Comparison of ENCODE assay signal across 18 cellular contexts in the genomic region with DNA sequence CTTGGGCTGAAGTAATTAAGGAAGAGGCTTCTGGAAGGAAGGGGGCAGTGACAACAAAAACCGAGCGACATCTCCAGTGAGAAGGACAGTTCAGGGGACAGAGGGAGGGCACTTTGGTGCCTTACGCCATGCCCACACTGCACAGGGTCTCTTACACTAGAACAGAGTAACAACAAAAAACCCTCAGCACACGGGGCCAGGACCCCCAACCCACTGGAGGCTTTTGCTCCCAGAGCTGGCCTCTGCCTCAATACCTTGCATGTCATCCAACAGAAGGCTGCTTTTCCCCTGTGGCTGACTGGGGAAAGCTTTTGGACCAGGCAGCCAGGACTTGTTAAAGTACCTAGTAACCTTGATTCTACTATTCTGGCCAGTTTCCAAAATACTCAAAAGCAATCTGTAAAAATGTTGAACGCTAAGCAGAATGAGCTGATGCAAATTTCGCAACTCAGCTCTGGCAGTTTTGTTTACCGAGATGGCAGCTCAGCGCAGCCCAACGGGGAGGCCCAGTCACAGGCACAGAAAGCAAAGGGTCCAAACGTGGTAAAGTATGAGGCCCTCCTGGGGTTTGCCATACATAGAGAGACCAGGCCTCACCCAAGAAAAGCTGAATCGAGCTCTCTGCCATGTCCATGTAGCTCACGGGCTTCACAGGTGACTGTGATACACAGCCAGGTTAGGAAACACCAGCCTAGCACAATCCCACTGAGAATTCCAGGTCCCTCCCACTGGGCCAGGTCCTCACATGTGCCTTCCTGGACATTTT. TPM values are rescaled to one million over a fixed set of nuclear protein-coding genes. Genes with fewer than 3 reads are reported as not detected.
DNase-seq lines count a peak whose midpoint lies in the region; ATAC-seq, FAIRE-seq and TF ChIP-seq lines count a peak whose summit lies in the region.
"Had no signal": no experiment of that assay in that cellular context is flagged by ENCODE, and none has a peak within 500 bp of the region (broad histone marks: within the 10 kb centered on the region; RNA-seq: fewer than 3 reads in every experiment).

No MANE protein-coding gene starts in this region.

- no peak for FAIRE-seq in keratinocyte (lab: Jason Lieb, UNC)
- FAIRE-seq: G401.6 had no signal

- TF ChIP-seq POLR2A in heart left ventricle (IDR thresholded peaks at IDR 0.05) (no peak), body of pancreas (IDR thresholded peaks at IDR 0.05) (no peak), vagina (IDR thresholded peaks at IDR 0.05) (no peak)

- 72 to 80% (median 77%) methylated on average over 12 of the region's 12 CpGs for WGBS in heart left ventricle, 4 donors
- WGBS in body of pancreas, 2 donors, result 40 to 45% methylated on average over 12 of the region's 12 CpGs

- dilution Hi-C loops in keratinocyte (cut with MboI; ENCODE audit: extremely low pct_ligation_motif_present, low sequenced_read_pairs), result no loop called here

- H3K36me3 ChIP-seq in heart left ventricle, result peaks cover 0 to 53% (median 47%) of the 10 kb centered on the region in 9 donors
- H3K36me3 ChIP-seq in body of pancreas (replicated peaks in 1 of 2; ENCODE audit: insufficient read depth in 1 of 2, low read depth in 2 of 2), result peaks cover 0 to 7% of the 10 kb centered on the region in 2 donors
- H3K36me3 ChIP-seq in keratinocyte (ENCODE audit: control insufficient read depth in 2 of 2, extremely low read depth in 1 of 2, insufficient read depth in 2 of 2, low read length in 2 of 2), result peaks cover 23 to 38% of the 10 kb centered on the region in 2 experiments
- H3K36me3 ChIP-seq in vagina, result peaks cover 0 to 19% of the 10 kb centered on the region in 2 donors

- no peak overlapping the region for H3K4me3 Mint-ChIP-seq in endothelial cell (ENCODE audit: unreplicated experiment)
- H3K4me3 Mint-ChIP-seq: activated B cell treated with CpG ODN at 0.5 μM for 24 hours; stimulated activated memory B cell treated with anti-CD40 and anti-IgM and Interleukin-4, amounts not matched to agents 10 μg/mL and 1 μg/mL and 100 μg/mL, for 72 hours had no signal

- no peaks in the 10 kb centered on the region for H3K9me1 ChIP-seq in keratinocyte (ENCODE audit: control insufficient read depth, extremely low read depth, insufficient read depth, low read length)

- H3K27me3 Mint-ChIP-seq in endothelial cell (ENCODE audit: unreplicated experiment), result peaks cover 9% of the 10 kb centered on the region
- H3K27me3 Mint-ChIP-seq: activated B cell treated with CpG ODN at 0.5 μM for 24 hours; stimulated activated memory B cell treated with anti-CD40 and anti-IgM and Interleukin-4, amounts not matched to agents 10 μg/mL and 1 μg/mL and 100 μg/mL, for 72 hours had no signal

- H3K36me3 Mint-ChIP-seq in endothelial cell (ENCODE audit: low read depth, unreplicated experiment), result peaks cover 27% of the 10 kb centered on the region

- TF ChIP-seq CTCF in heart left ventricle (IDR thresholded peaks at IDR 0.05) (no peak), body of pancreas (IDR thresholded peaks at IDR 0.05) (peak in 2 of 7 experiments; percentile 4 to 5), keratinocyte (optimal IDR thresholded peaks at IDR 0.05 in 1 of 3, IDR thresholded peaks at IDR 0.05 in 1 of 3, conservative IDR thresholded peaks at IDR 0.05 in 1 of 3; ENCODE audit: extremely low read depth in 1 of 3, insufficient read depth in 2 of 3, low read length in 3 of 3) (no peak), vagina (IDR thresholded peaks at IDR 0.05) (no peak), endothelial cell (IDR thresholded peaks at IDR 0.05; ENCODE audit: unreplicated experiment) (no peak)

- peak overlapping the region in 1 of 12 donors; percentile 39 for H3K27ac ChIP-seq in heart left ventricle
- peak overlapping the region; percentile 37 to 75 (median 62) for H3K27ac ChIP-seq in body of pancreas
- peak overlapping the region; percentile 16 for H3K27ac ChIP-seq in keratinocyte (ENCODE audit: control insufficient read depth, insufficient read depth, low read length)
- peak overlapping the region; percentile 20 for H3K27ac ChIP-seq in vagina
- H3K27ac ChIP-seq: BLaER1 treated with 17β-estradiol and CSF1 and Interleukin-3, amounts not matched to agents 10 nM and 100 nM; neutrophil had no signal

- H3K9me3 ChIP-seq in heart left ventricle, result no peaks in the 10 kb centered on the region
- no peaks in the 10 kb centered on the region for H3K9me3 ChIP-seq in body of pancreas
- no peaks in the 10 kb centered on the region for H3K9me3 ChIP-seq in keratinocyte (ENCODE audit: control insufficient read depth, low read depth, low read length)
- no peaks in the 10 kb centered on the region for H3K9me3 ChIP-seq in vagina
- H3K9me3 ChIP-seq: BLaER1 treated with 17β-estradiol and CSF1 and Interleukin-3, amounts not matched to agents 10 nM and 100 nM; neutrophil had no signal

- H4K20me1 ChIP-seq in keratinocyte (ENCODE audit: control insufficient read depth, extremely low read depth, insufficient read depth, low read length), result no peaks in the 10 kb centered on the region

- peaks cover 27% of the 10 kb centered on the region for H3K79me2 ChIP-seq in keratinocyte (ENCODE audit: control insufficient read depth, insufficient read depth, low read length)

- H2AFZ ChIP-seq in keratinocyte (ENCODE audit: control insufficient read depth, low read length), result no peak overlapping the region

- intact Hi-C loops in Right ventricle myocardium superior (cut with DNase I) (no loop called here), heart left ventricle (cut with DNase I) (loop anchor here in 3 of 10 donors (5.0 to 10.0 kb wide), 2 partner anchors 221 to 224 kb away; no protein-coding TSS in a partner anchor), body of pancreas (cut with DNase I) (no loop called here), vagina (cut with DNase I) (no loop called here)

- H3K27me3 ChIP-seq in heart left ventricle (no peaks in the 10 kb centered on the region), body of pancreas (no peaks in the 10 kb centered on the region), keratinocyte (ENCODE audit: control insufficient read depth, extremely low read depth, insufficient read depth, low read length) (no peaks in the 10 kb centered on the region), vagina (no peaks in the 10 kb centered on the region)
- H3K27me3 ChIP-seq: BLaER1 treated with 17β-estradiol and CSF1 and Interleukin-3, amounts not matched to agents 10 nM and 100 nM; neutrophil had no signal

- H3K4me3 ChIP-seq in heart left ventricle (no peak overlapping the region), body of pancreas (no peak overlapping the region), keratinocyte (ENCODE audit: control insufficient read depth in 2 of 3, extremely low read depth in 1 of 3, insufficient read depth in 2 of 3, low read depth in 1 of 3, low read length in 3 of 3) (no peak overlapping the region), vagina (no peak overlapping the region)
- H3K4me3 ChIP-seq: BLaER1 treated with 17β-estradiol and CSF1 and Interleukin-3, amounts not matched to agents 10 nM and 100 nM had no signal

- H3K4me1 ChIP-seq in heart left ventricle (peaks cover 2 to 25% (median 11%) of the 10 kb centered on the region in 12 donors), body of pancreas (peaks cover 45% of the 10 kb centered on the region), keratinocyte (ENCODE audit: control insufficient read depth, extremely low read depth, insufficient read depth, low read length) (peaks cover 28% of the 10 kb centered on the region), vagina (peaks cover 28% of the 10 kb centered on the region)

- ATAC-seq in Right ventricle myocardium superior (ENCODE audit: poor library complexity) (peak; percentile 16), heart left ventricle (no peak), body of pancreas (peak; percentile 75)
- ATAC-seq: left colon; SK-N-SH treated with all-trans-retinoic acid at 6 μM for 48 hours; stimulated activated memory B cell treated with anti-CD40 and anti-IgM and Interleukin-4, amounts not matched to agents 10 μg/mL and 1 μg/mL and 100 μg/mL, for 72 hours had no signal

- no peak overlapping the region for H3K27ac Mint-ChIP-seq in endothelial cell (ENCODE audit: unreplicated experiment)
- H3K27ac Mint-ChIP-seq: activated B cell treated with CpG ODN at 0.5 μM for 24 hours; stimulated activated memory B cell treated with anti-CD40 and anti-IgM and Interleukin-4, amounts not matched to agents 10 μg/mL and 1 μg/mL and 100 μg/mL, for 72 hours had no signal

- no peak for DNase-seq in Right ventricle myocardium superior
- no peak for DNase-seq in heart left ventricle
- DNase-seq in body of pancreas, result peak in 3 of 4 donors; percentile 58 to 74 (median 66)
- DNase-seq in keratinocyte (ENCODE audit: low read depth, low spot score), result no peak
- DNase-seq in vagina (ENCODE audit: extremely low spot score in 2 of 2), result no peak
- no peak for DNase-seq in iPS-NIHi11 (ENCODE audit: low spot score)
- no peak for DNase-seq in NCI-H128 (lab: John Stamatoyannopoulos, UW; ENCODE audit: unreplicated experiment)
- no peak for DNase-seq in endothelial cell (ENCODE audit: low spot score)
- DNase-seq: activated B cell treated with CpG ODN at 0.5 μM for 24 hours; foreskin melanocyte; left colon; NCI-H82; stimulated activated CD4-positive, alpha-beta T cell treated with anti-CD3 and anti-CD28 coated beads, Interleukin-2, amount 100 ng/mL, for 24 hours had no signal

- H3K9ac ChIP-seq in keratinocyte (ENCODE audit: control insufficient read depth, extremely low read depth, insufficient read depth, low read length), result peak overlapping the region; percentile 5

- H3K4me1 Mint-ChIP-seq in endothelial cell (ENCODE audit: unreplicated experiment), result peaks cover 26% of the 10 kb centered on the region

- H3K9me3 Mint-ChIP-seq in endothelial cell (ENCODE audit: unreplicated experiment), result no peaks in the 10 kb centered on the region
- H3K9me3 Mint-ChIP-seq: activated B cell treated with CpG ODN at 0.5 μM for 24 hours; stimulated activated memory B cell treated with anti-CD40 and anti-IgM and Interleukin-4, amounts not matched to agents 10 μg/mL and 1 μg/mL and 100 μg/mL, for 72 hours had no signal

- H3K4me2 ChIP-seq in keratinocyte (ENCODE audit: control insufficient read depth, extremely low read depth, insufficient read depth, low read depth, low read length), result peak overlapping the region; percentile 20

RNA-seq across cellular contexts. Expression of a gene that starts 6.1 kb away (rescaled TPM):
- 35.9 TPM for total RNA-seq in Right ventricle myocardium superior
- 10 to 100 TPM; 14.8 to 31.1 (median 25.9) TPM for total RNA-seq in heart left ventricle
- 10 to 100 TPM; 19.0 to 31.3 TPM for polyA plus RNA-seq in heart left ventricle
- total RNA-seq in body of pancreas, result 1 to 10 TPM; 1.3 to 7.0 TPM
- polyA plus RNA-seq in keratinocyte, result 12.0 to 22.1 TPM (median 19.8 TPM) in 3 replicates
- 7.4 TPM for polyA plus RNA-seq in keratinocyte (2011; ENCODE audit: low read depth)
- polyA plus RNA-seq in keratinocyte (2011; cell fraction: cytosol; rRNA removed), result 17.1 and 21.0 TPM in 2 replicates
- 7.7 and 7.8 TPM in 2 replicates for polyA plus RNA-seq in keratinocyte (2011; cell fraction: nucleus; rRNA removed)
- polyA plus RNA-seq in keratinocyte (2012; ENCODE audit: low replicate concordance), result 14.2 and 15.8 TPM in 2 replicates
- 3.8 to 12.4 TPM (median 7.0 TPM) in 3 replicates for polyA minus RNA-seq in keratinocyte
- polyA minus RNA-seq in keratinocyte (2011; cell fraction: cytosol; rRNA and poly(A)+ RNA removed), result 4.8 TPM
- polyA minus RNA-seq in keratinocyte (2011; cell fraction: nucleus; rRNA and poly(A)+ RNA removed), result 2.6 and 3.3 TPM in 2 replicates
- total RNA-seq in vagina, result 10.6 TPM
- total RNA-seq in endothelial cell (ENCODE audit: unreplicated experiment), result 11.1 TPM

RNA-seq across cellular contexts. Expression of a gene that starts 6.3 kb away (rescaled TPM):
- total RNA-seq in Right ventricle myocardium superior, result 32.1 TPM
- 10 to 100 TPM; 30.5 to 98.6 (median 46.0) TPM for total RNA-seq in heart left ventricle
- polyA plus RNA-seq in heart left ventricle, result 100 to 1,000 TPM in 1 of 2 donors, 10 to 100 TPM in 1; 26.1 to 150 TPM
- 10 to 100 TPM; 21.8 to 38.4 TPM for total RNA-seq in body of pancreas
- polyA plus RNA-seq in keratinocyte, result 98.8 to 117 TPM (median 111 TPM) in 3 replicates
- 31.8 TPM for polyA plus RNA-seq in keratinocyte (2011; ENCODE audit: low read depth)
- 65.1 and 66.9 TPM in 2 replicates for polyA plus RNA-seq in keratinocyte (2011; cell fraction: cytosol; rRNA removed)
- polyA plus RNA-seq in keratinocyte (2011; cell fraction: nucleus; rRNA removed), result 236 TPM in 2 replicates
- 69.7 and 81.4 TPM in 2 replicates for polyA plus RNA-seq in keratinocyte (2012; ENCODE audit: low replicate concordance)
- 114 to 170 TPM (median 147 TPM) in 3 replicates for polyA minus RNA-seq in keratinocyte
- polyA minus RNA-seq in keratinocyte (2011; cell fraction: cytosol; rRNA and poly(A)+ RNA removed), result 81.9 TPM
- 136 and 182 TPM in 2 replicates for polyA minus RNA-seq in keratinocyte (2011; cell fraction: nucleus; rRNA and poly(A)+ RNA removed)
- total RNA-seq in vagina, result 118 TPM
- 31.9 TPM for total RNA-seq in endothelial cell (ENCODE audit: unreplicated experiment)

RNA-seq across cellular contexts. Expression of a gene that starts 59.8 kb away (rescaled TPM):
- total RNA-seq in Right ventricle myocardium superior, result 7.7 TPM
- total RNA-seq in heart left ventricle, result 10 to 100 TPM in 5 of 9 donors, 1 to 10 TPM in 4; 7.0 to 20.0 (median 11.1) TPM
- polyA plus RNA-seq in heart left ventricle, result 1 to 10 TPM; 6.1 to 9.2 TPM
- 10 to 100 TPM; 33.2 to 34.9 TPM for total RNA-seq in body of pancreas
- 19.4 to 24.9 TPM (median 22.0 TPM) in 3 replicates for polyA plus RNA-seq in keratinocyte
- 91.7 TPM for polyA plus RNA-seq in keratinocyte (2011; ENCODE audit: low read depth)
- polyA plus RNA-seq in keratinocyte (2011; cell fraction: cytosol; rRNA removed), result 24.3 and 40.5 TPM in 2 replicates
- 72.5 and 73.3 TPM in 2 replicates for polyA plus RNA-seq in keratinocyte (2011; cell fraction: nucleus; rRNA removed)
- polyA plus RNA-seq in keratinocyte (2012; ENCODE audit: low replicate concordance), result 27.5 and 32.6 TPM in 2 replicates
- polyA minus RNA-seq in keratinocyte, result 23.4 to 28.6 TPM (median 24.8 TPM) in 3 replicates
- 11.9 TPM for polyA minus RNA-seq in keratinocyte (2011; cell fraction: cytosol; rRNA and poly(A)+ RNA removed)
- polyA minus RNA-seq in keratinocyte (2011; cell fraction: nucleus; rRNA and poly(A)+ RNA removed), result 32.7 and 46.7 TPM in 2 replicates
- 33.6 TPM for total RNA-seq in vagina
- 35.6 TPM for total RNA-seq in endothelial cell (ENCODE audit: unreplicated experiment)

Comparison
In these comparisons a context has a peak if more than half of its experiments do, and no peak if none do; other contexts are left out.
1. ATAC-seq: peak in Right ventricle myocardium superior (single experiment) and body of pancreas (single experiment); none in heart left ventricle (0 of 4).
2. DNase-seq: peak in body of pancreas (3 of 4); none in Right ventricle myocardium superior (single experiment), heart left ventricle (0 of 5), keratinocyte (single experiment), vagina (0 of 2), iPS-NIHi11 (single experiment), NCI-H128 (single experiment) and endothelial cell (single experiment).